Comparison of ENCODE assay signal across 8 cellular contexts in genomic region chr5:98309785-98310566, GRCh38.
A peak's percentile ranks its signal among the peaks of the same experiment; 100 is the strongest.
DNase-seq lines count a peak whose midpoint lies in the region; ATAC-seq and TF ChIP-seq lines count a peak whose summit lies in the region.

No MANE protein-coding gene starts in this region.

- no peak for TF ChIP-seq CTCF in brain microvascular endothelial cell (IDR thresholded peaks at IDR 0.05; ENCODE audit: low read depth, low read length, missing control alignments)

- ATAC-seq in GM18499 (IDR thresholded peaks at IDR 0.05; ENCODE audit: insufficient read depth, unreplicated experiment) = peak; percentile 75
- ATAC-seq in HG02759 (IDR thresholded peaks at IDR 0.05; ENCODE audit: unreplicated experiment) = peak; percentile 87

- H3K36me3 ChIP-seq in brain microvascular endothelial cell (replicated peaks) (no peaks in the 10 kb centered on the region), mesodermal cell (ENCODE audit: control insufficient read depth, insufficient read depth, low read length) (no peaks in the 10 kb centered on the region)

- H3K9me3 ChIP-seq in mesodermal cell (ENCODE audit: control insufficient read depth, low read length) = no peaks in the 10 kb centered on the region

- WGBS in mesodermal cell (ENCODE audit: insufficient coverage in 2 of 2), 2 experiments = 19 to 33% methylated on average over 5 of the region's 7 CpGs

- DNase-seq in A172 (ENCODE audit: low spot score) (peak; percentile 99), NCI-H345 treated with DMSO at 0.1 percent for 48 hours (lab: John Stamatoyannopoulos, UW; ENCODE audit: unreplicated experiment) (peak; percentile 52), brain microvascular endothelial cell (peak; percentile 99), NCI-H2171 (lab: John Stamatoyannopoulos, UW) (no peak), D341Med (ENCODE audit: low spot score) (no peak)

- H3K4me3 ChIP-seq in brain microvascular endothelial cell (ENCODE audit: low read depth, low read length) (no peak overlapping the region), mesodermal cell (ENCODE audit: extremely low read depth, insufficient read depth, low read length, poor library complexity, severe bottlenecking) (no peak overlapping the region)

- no peaks in the 10 kb centered on the region for H3K27me3 ChIP-seq in brain microvascular endothelial cell (replicated peaks)

- H3K4me1 ChIP-seq in mesodermal cell (ENCODE audit: control insufficient read depth, insufficient read depth, low read length, poor library complexity, severe bottlenecking) = peaks cover 45% of the 10 kb centered on the region

- in situ Hi-C loops in brain microvascular endothelial cell (cut with HindIII; ENCODE audit: low pct_ligation_motif_present, low sequenced_read_pairs) = no loop called here

- H3K27ac ChIP-seq in brain microvascular endothelial cell (peak overlapping the region; percentile 99), mesodermal cell (ENCODE audit: low read depth, low read length, severe bottlenecking) (peak overlapping the region; percentile 99)

Comparison
In these comparisons a context has a peak if more than half of its experiments do, and no peak if none do; other contexts are left out.
1. DNase-seq: peak in A172 (single experiment), NCI-H345 treated with DMSO at 0.1 percent for 48 hours (single experiment) and brain microvascular endothelial cell (single experiment); none in NCI-H2171 (single experiment) and D341Med (single experiment).